ENCODE assay signal across 13 cellular contexts in genomic region chr5:6736524-6737042, GRCh38. TPM values are rescaled to one million over a fixed set of nuclear protein-coding genes. Genes with fewer than 3 reads are reported as not detected.
A peak's percentile ranks its signal among the peaks of the same experiment; 100 is the strongest.
DNase-seq lines count a peak whose midpoint lies in the region; ATAC-seq and TF ChIP-seq lines count a peak whose summit lies in the region.
"Had no signal": no experiment of that assay in that cellular context is flagged by ENCODE, and none has a peak within 500 bp of the region (broad histone marks: within the 10 kb centered on the region; RNA-seq: fewer than 3 reads in every experiment).

No MANE protein-coding gene starts in this region.

- H3K27ac ChIP-seq in left lung, result no peak overlapping the region
- H3K27ac ChIP-seq: VCaP had no signal

- peaks cover 17 to 33% of the 10 kb centered on the region in 2 donors for H3K4me1 ChIP-seq in left lung

- peak; percentile 13 for ATAC-seq in activated CD8-positive, alpha-beta memory T cell treated with anti-CD3 and anti-CD28 coated beads, Interleukin-2, amount 10 ng/mL, durations not matched to agents 7 days and 5 days
- ATAC-seq in left lung, result no peak

- H3K9me3 ChIP-seq in left lung, result no peaks in the 10 kb centered on the region

- H3K9me3 Mint-ChIP-seq in HFFc6 (no peaks in the 10 kb centered on the region), neural crest cell (no peaks in the 10 kb centered on the region), immature natural killer cell (no peaks in the 10 kb centered on the region)
- no peaks in the 10 kb centered on the region for H3K9me3 Mint-ChIP-seq in activated CD8-positive, alpha-beta memory T cell treated with anti-CD3 and anti-CD28 coated beads, Interleukin-2, amount 10 ng/mL, durations not matched to agents 7 days and 5 days (ENCODE audit: low read depth)

- no peak overlapping the region for H3K4me3 ChIP-seq in left lung

- peaks cover 0 to 40% of the 10 kb centered on the region in 2 donors for H3K36me3 ChIP-seq in left lung

- H3K36me3 Mint-ChIP-seq in HFFc6 (ENCODE audit: low read depth) (peaks cover 13% of the 10 kb centered on the region), neural crest cell (ENCODE audit: low read depth) (peaks cover 2% of the 10 kb centered on the region), immature natural killer cell (peaks cover 0 to 18% (median 0%) of the 10 kb centered on the region in 3 donors)
- peaks cover 48% of the 10 kb centered on the region for H3K36me3 Mint-ChIP-seq in activated CD8-positive, alpha-beta memory T cell treated with anti-CD3 and anti-CD28 coated beads, Interleukin-2, amount 10 ng/mL, durations not matched to agents 7 days and 5 days

- DNase-seq in D341Med (ENCODE audit: low spot score) (peak; percentile 7), HFFc6 (no peak), neural crest cell (ENCODE audit: low read depth, low spot score) (no peak), immature natural killer cell (no peak), left lung (no peak), foreskin melanocyte (no peak)
- DNase-seq in activated CD8-positive, alpha-beta memory T cell treated with anti-CD3 and anti-CD28 coated beads, Interleukin-2, amount 10 ng/mL, durations not matched to agents 7 days and 5 days, result no peak
- DNase-seq: dermis blood vessel endothelial cell; NCI-H1417 treated with DMSO at 0.1 percent for 48 hours; NCI-H510A treated with DMSO at 0.1 percent for 48 hours; Right ventricle myocardium superior; stimulated activated CD4-positive, alpha-beta T cell treated with anti-CD3 and anti-CD28 coated beads, Interleukin-12 subunit alpha, Interleukin-12 subunit beta, amount 100 ng/mL, for 4 hours had no signal

- intact Hi-C loops in left lung (cut with DNase I), result no loop called here

- H3K27me3 Mint-ChIP-seq in HFFc6 (ENCODE audit: insufficient read depth), result no peaks in the 10 kb centered on the region
- H3K27me3 Mint-ChIP-seq in activated CD8-positive, alpha-beta memory T cell treated with anti-CD3 and anti-CD28 coated beads, Interleukin-2, amount 10 ng/mL, durations not matched to agents 7 days and 5 days, result no peaks in the 10 kb centered on the region
- H3K27me3 Mint-ChIP-seq in neural crest cell (ENCODE audit: low read depth), result no peaks in the 10 kb centered on the region
- peaks cover 0 to 3% (median 1%) of the 10 kb centered on the region in 3 donors for H3K27me3 Mint-ChIP-seq in immature natural killer cell (ENCODE audit: low read depth in 3 of 3)

- CTCF ChIA-PET in activated CD8-positive, alpha-beta memory T cell treated with anti-CD3 and anti-CD28 coated beads, Interleukin-2, amount 10 ng/mL, durations not matched to agents 7 days and 5 days (lab: Charles Lee), result interaction anchor here (0.7 to 1.2 kb wide), 3 partner anchors 9 to 84 kb away, joined by 3 to 5 read pairs (median 3); partner anchors contain the start of gene TENT4A

- TF ChIP-seq CTCF in HFFc6 (IDR thresholded peaks at IDR 0.05) (no peak), neural crest cell (conservative IDR thresholded peaks at IDR 0.05) (no peak), left lung (IDR thresholded peaks at IDR 0.05) (no peak)

- peak overlapping the region; percentile 42 for H3K27ac Mint-ChIP-seq in HFFc6
- H3K27ac Mint-ChIP-seq in activated CD8-positive, alpha-beta memory T cell treated with anti-CD3 and anti-CD28 coated beads, Interleukin-2, amount 10 ng/mL, durations not matched to agents 7 days and 5 days, result peak overlapping the region; percentile 95
- H3K27ac Mint-ChIP-seq in neural crest cell (ENCODE audit: unreplicated experiment), result peak overlapping the region; percentile 57
- peak overlapping the region in 1 of 6 donors; percentile 11 for H3K27ac Mint-ChIP-seq in immature natural killer cell

- H3K4me1 Mint-ChIP-seq in HFFc6 (ENCODE audit: low read depth), result peaks cover 54% of the 10 kb centered on the region
- peaks cover 66% of the 10 kb centered on the region for H3K4me1 Mint-ChIP-seq in activated CD8-positive, alpha-beta memory T cell treated with anti-CD3 and anti-CD28 coated beads, Interleukin-2, amount 10 ng/mL, durations not matched to agents 7 days and 5 days
- peaks cover 19% of the 10 kb centered on the region for H3K4me1 Mint-ChIP-seq in neural crest cell
- H3K4me1 Mint-ChIP-seq in immature natural killer cell, result peaks cover 22 to 55% of the 10 kb centered on the region in 2 donors

- H3K4me3 Mint-ChIP-seq in HFFc6 (no peak overlapping the region), neural crest cell (no peak overlapping the region), immature natural killer cell (no peak overlapping the region)
- H3K4me3 Mint-ChIP-seq in activated CD8-positive, alpha-beta memory T cell treated with anti-CD3 and anti-CD28 coated beads, Interleukin-2, amount 10 ng/mL, durations not matched to agents 7 days and 5 days, result peak overlapping the region; percentile 68

- no peaks in the 10 kb centered on the region for H3K27me3 ChIP-seq in left lung

RNA-seq across cellular contexts. Expression of gene TENT4A, which starts 23.4 kb away (rescaled TPM):
- total RNA-seq in HFFc6 (2021; fragmentation: NEBNext Ultra II Directional; extraction: Animal tissue kit (Norgen Biotek cat#: 25700)), result 10 to 100 TPM; 19.8 to 23.8 (median 21.7) TPM
- total RNA-seq in activated CD8-positive, alpha-beta memory T cell treated with anti-CD3 and anti-CD28 coated beads, Interleukin-2, amount 10 ng/mL, durations not matched to agents 7 days and 5 days, result 10 to 100 TPM; 37.4 to 55.3 TPM
- total RNA-seq in neural crest cell (39.3 and 41.2 TPM in 2 replicates), left lung (10 to 100 TPM; 17.1 to 23.3 TPM)
- 1 to 10 TPM in 1 of 3 donors, under 1 TPM in 2; 0.05 to 1.6 (median 0.84) TPM for polyA plus RNA-seq in immature natural killer cell
